In the genomic region with DNA sequence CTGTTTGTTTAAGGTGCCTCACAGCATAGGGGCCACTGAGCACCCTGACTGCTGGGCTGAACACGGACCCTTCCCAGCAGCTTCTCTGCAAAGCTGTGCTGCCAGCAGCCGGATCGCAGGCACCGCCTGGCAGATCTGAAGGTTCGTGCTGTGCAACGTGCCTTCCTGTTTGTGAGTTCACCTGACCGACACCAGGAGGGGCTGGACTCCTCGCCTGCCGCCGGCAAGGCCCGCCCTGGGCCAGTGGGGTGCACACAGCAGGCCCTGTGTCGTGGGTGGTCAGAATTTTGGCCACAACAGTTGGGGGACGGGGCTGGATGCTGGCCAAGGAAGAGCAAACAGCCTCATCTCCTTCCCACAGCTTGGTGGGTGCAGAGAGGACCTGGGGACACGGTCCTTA, we compare ENCODE assay signal across 29 cellular contexts. TPM values are rescaled to one million over a fixed set of nuclear protein-coding genes. Genes with fewer than 3 reads are reported as not detected.
"Had no signal": no experiment of that assay in that cellular context is flagged by ENCODE, and none has a peak within 500 bp of the region (broad histone marks: within the 10 kb centered on the region; RNA-seq: fewer than 3 reads in every experiment).

No MANE protein-coding gene starts in this region.

- H3K9me3 ChIP-seq: heart left ventricle, neutrophil, psoas muscle, spleen, tibial artery had no signal

- ATAC-seq: heart left ventricle; naive thymus-derived CD4-positive, alpha-beta T cell; psoas muscle; sciatic nerve; stimulated activated memory B cell treated with anti-CD40 and anti-IgM and Interleukin-4, amounts not matched to agents 10 μg/mL and 1 μg/mL and 100 μg/mL, for 72 hours had no signal

- H3K27me3 Mint-ChIP-seq: naive thymus-derived CD4-positive, alpha-beta T cell; stimulated activated naive CD8-positive, alpha-beta T cell treated with anti-CD3 and anti-CD28 coated beads, Interleukin-15, Interleukin-2, amounts not matched to agents 100 ng/mL and 50 ng/mL, for 24 hours had no signal

- H3K4me3 ChIP-seq: coronary artery, heart left ventricle, psoas muscle, spleen, tibial artery had no signal

- DNase-seq: effector CD4-positive, alpha-beta T cell; endodermal cell; erythroblast; foreskin melanocyte; hippocampal formation; kidney glomerular epithelial cell; naive thymus-derived CD4-positive, alpha-beta T cell; nephron progenitor cell; psoas muscle; retina; spleen; stimulated activated CD4-positive, alpha-beta T cell treated with anti-CD3 and anti-CD28 coated beads, Interleukin-15, amount 100 ng/mL, for 24 hours; stimulated activated CD4-positive, alpha-beta T cell treated with anti-CD3 and anti-CD28 coated beads, Interleukin-1b, Interleukin-23, amount 100 ng/mL, for 48 hours; stimulated activated CD4-positive, alpha-beta T cell treated with anti-CD3 and anti-CD28 coated beads, Interleukin-4, amount 100 ng/mL, for 24 hours; tibial artery had no signal

- H3K27ac ChIP-seq: coronary artery, heart left ventricle, neutrophil, psoas muscle, spleen, tibial artery had no signal

- H3K4me3 Mint-ChIP-seq: endodermal cell; naive thymus-derived CD4-positive, alpha-beta T cell; nephron progenitor cell; stimulated activated memory B cell treated with anti-CD40 and anti-IgM and Interleukin-4, amounts not matched to agents 10 μg/mL and 1 μg/mL and 100 μg/mL, for 72 hours; stimulated activated naive CD8-positive, alpha-beta T cell treated with anti-CD3 and anti-CD28 coated beads, Interleukin-15, Interleukin-2, amounts not matched to agents 100 ng/mL and 50 ng/mL, for 24 hours had no signal

- H3K27ac Mint-ChIP-seq: endodermal cell; naive thymus-derived CD4-positive, alpha-beta T cell; nephron progenitor cell; stimulated activated naive CD8-positive, alpha-beta T cell treated with anti-CD3 and anti-CD28 coated beads, Interleukin-15, Interleukin-2, amounts not matched to agents 100 ng/mL and 50 ng/mL, for 24 hours had no signal

- H3K4me1 Mint-ChIP-seq: endodermal cell had no signal

- H3K36me3 ChIP-seq: neutrophil had no signal

- H3K9me3 Mint-ChIP-seq: endodermal cell; naive thymus-derived CD4-positive, alpha-beta T cell; nephron progenitor cell; stimulated activated memory B cell treated with anti-CD40 and anti-IgM and Interleukin-4, amounts not matched to agents 10 μg/mL and 1 μg/mL and 100 μg/mL, for 72 hours; stimulated activated naive CD8-positive, alpha-beta T cell treated with anti-CD3 and anti-CD28 coated beads, Interleukin-15, Interleukin-2, amounts not matched to agents 100 ng/mL and 50 ng/mL, for 24 hours had no signal

- H3K27me3 ChIP-seq: heart left ventricle had no signal

RNA-seq across cellular contexts. Expression of a gene that starts 12.6 kb away (rescaled TPM):
- total RNA-seq: dermis microvascular lymphatic vessel endothelial cell; endodermal cell; endothelial cell of umbilical vein; heart left ventricle; lung microvascular endothelial cell; mesenteric fat pad; mononuclear cell; naive thymus-derived CD4-positive, alpha-beta T cell; osteoblast; psoas muscle; skeletal muscle tissue; temporal lobe had no signal
